9 cellular contexts compared by ENCODE assay signal in genomic region chr2:8534729-8535397, GRCh38.
DNase-seq lines count a peak whose midpoint lies in the region; ATAC-seq, FAIRE-seq and TF ChIP-seq lines count a peak whose summit lies in the region.
"Had no signal": no experiment of that assay in that cellular context is flagged by ENCODE, and none has a peak within 500 bp of the region (broad histone marks: within the 10 kb centered on the region; RNA-seq: fewer than 3 reads in every experiment).

No MANE protein-coding gene starts in this region.

- no peak for TF ChIP-seq EP300 in transverse colon (IDR thresholded peaks at IDR 0.05; ENCODE audit: low read depth)

- H3K79me2 ChIP-seq in mesendoderm (ENCODE audit: control insufficient read depth, insufficient read depth, low read length): no peaks in the 10 kb centered on the region

- POLR2A ChIA-PET in CD8-positive, alpha-beta T cell (lab: Charles Lee): no interaction called here

- H3K9me3 ChIP-seq in transverse colon (peaks cover 0 to 8% of the 10 kb centered on the region in 2 donors), small intestine (ENCODE audit: control insufficient read depth, low read depth) (no peaks in the 10 kb centered on the region)
- peaks cover 10% of the 10 kb centered on the region for H3K9me3 ChIP-seq in CD8-positive, alpha-beta T cell (ENCODE audit: low read length)

- no peaks in the 10 kb centered on the region for H3K36me3 ChIP-seq in mesendoderm (ENCODE audit: control insufficient read depth, insufficient read depth, low read length)
- no peaks in the 10 kb centered on the region for H3K36me3 ChIP-seq in transverse colon
- H3K36me3 ChIP-seq in CD8-positive, alpha-beta T cell (ENCODE audit: insufficient read depth, low read length): no peaks in the 10 kb centered on the region
- H3K36me3 ChIP-seq in small intestine (ENCODE audit: control insufficient read depth in 2 of 2, insufficient read depth in 2 of 2, low read length in 2 of 2): no peaks in the 10 kb centered on the region

- no peak overlapping the region for H3K27ac Mint-ChIP-seq in CD8-positive, alpha-beta T cell

- H2BK15ac ChIP-seq in mesendoderm (replicated peaks; ENCODE audit: low read depth): no peak overlapping the region

- no peak overlapping the region for H2BK5ac ChIP-seq in mesendoderm (ENCODE audit: low read length)

- no peak for TF ChIP-seq POLR2A in erythroblast (IDR thresholded peaks at IDR 0.05; ENCODE audit: low read length)
- TF ChIP-seq POLR2A in transverse colon (IDR thresholded peaks at IDR 0.05): no peak

- no peak overlapping the region for H3K23ac ChIP-seq in mesendoderm (ENCODE audit: low read length)

- H3K9ac ChIP-seq in mesendoderm (ENCODE audit: low read length): no peak overlapping the region

- no CpG with 5 or more reads among the region's 13 CpGs for WGBS in mesendoderm (ENCODE audit: extremely low coverage, insufficient coverage, low lambda C conversion rate)
- 47% methylated on average over 12 of the region's 13 CpGs; no CpG with 5 or more reads in 1 of the 2 donors for WGBS in transverse colon (ENCODE audit: low coverage in 1 of 2), 2 donors
- 58 to 78% (median 69%) methylated on average over 9 to 13 of the region's 13 CpGs for WGBS in small intestine, 3 donors

- peak overlapping the region; percentile 65 for H3K56ac ChIP-seq in mesendoderm (ENCODE audit: low read length)

- no peaks in the 10 kb centered on the region for H3K36me3 Mint-ChIP-seq in CD8-positive, alpha-beta T cell

- no peak for FAIRE-seq in small intestine (lab: Jason Lieb, UNC)

- no peak overlapping the region for H2AK5ac ChIP-seq in mesendoderm (ENCODE audit: low read length)

- H3K4me1 ChIP-seq in mesendoderm (ENCODE audit: control insufficient read depth, low read depth, low read length) (peaks cover 2% of the 10 kb centered on the region), transverse colon (peaks cover 4 to 34% (median 17%) of the 10 kb centered on the region in 4 donors), small intestine (ENCODE audit: control insufficient read depth in 2 of 2, insufficient read depth in 1 of 2, low read depth in 1 of 2, low read length in 1 of 2) (peaks cover 3 to 4% of the 10 kb centered on the region in 2 donors)
- peaks cover 1% of the 10 kb centered on the region for H3K4me1 ChIP-seq in CD8-positive, alpha-beta T cell (ENCODE audit: insufficient read depth, low read length)

- no peak overlapping the region for H3K4me3 Mint-ChIP-seq in CD8-positive, alpha-beta T cell

- in situ Hi-C loops in transverse colon (cut with MboI; ENCODE audit: low pct_ligation_motif_present in 1 of 4, low pct_unique_long_range_greater_than_20kb in 1 of 4, low sequenced_read_pairs in 3 of 4): no loop called here

- TF ChIP-seq CTCF in transverse colon (IDR thresholded peaks at IDR 0.05): no peak
- no peak for TF ChIP-seq CTCF in CD8-positive, alpha-beta T cell (IDR thresholded peaks at IDR 0.05)

- no peak overlapping the region for H3K4me2 ChIP-seq in mesendoderm (ENCODE audit: low read length)

- intact Hi-C loops in transverse colon (cut with DNase I; ENCODE audit: low total_unique reads): no loop called here
- intact Hi-C loops in CD8-positive, alpha-beta T cell (cut with DNase I, micrococcal nuclease): no loop called here

- DNase-seq in NOMO-1 (lab: John Stamatoyannopoulos, UW; ENCODE audit: unreplicated experiment in 2 of 2) (peak; percentile 92 to 95), erythroblast (lab: John Stamatoyannopoulos, UW) (peak; percentile 46 to 47), mesendoderm (peak; percentile 29), transverse colon (peak; percentile 52), small intestine (no peak), DMS153 treated with DMSO at 0.1 percent for 48 hours (lab: John Stamatoyannopoulos, UW; ENCODE audit: unreplicated experiment) (no peak)
- DNase-seq in stimulated activated CD8-positive, alpha-beta memory T cell treated with anti-CD3 and anti-CD28 coated beads, Interleukin-4, amount 100 ng/mL, for 48 hours: no peak
- DNase-seq in CD8-positive, alpha-beta T cell: no peak
- DNase-seq: NCI-H1092 treated with DMSO at 0.1 percent for 48 hours had no signal

- no peak overlapping the region for H3K4ac ChIP-seq in mesendoderm (ENCODE audit: low read depth, low read length)

- no peak for ATAC-seq in CD8-positive, alpha-beta T cell

- no peak overlapping the region for H4K5ac ChIP-seq in mesendoderm (ENCODE audit: low read length)

- no peak overlapping the region for H3K4me3 ChIP-seq in mesendoderm (ENCODE audit: low read length)
- no peak overlapping the region for H3K4me3 ChIP-seq in transverse colon
- no peak overlapping the region for H3K4me3 ChIP-seq in CD8-positive, alpha-beta T cell (ENCODE audit: low read depth, low read length)
- no peak overlapping the region for H3K4me3 ChIP-seq in small intestine (ENCODE audit: low read depth in 1 of 2, low read length in 2 of 2)

- CTCF ChIA-PET in CD8-positive, alpha-beta T cell (lab: Charles Lee): no interaction called here

- no peak overlapping the region for H4K8ac ChIP-seq in mesendoderm (ENCODE audit: low read depth, low read length)

- peaks cover 4% of the 10 kb centered on the region for H3K27me3 Mint-ChIP-seq in CD8-positive, alpha-beta T cell (ENCODE audit: low read depth)

- H3K79me1 ChIP-seq in mesendoderm (ENCODE audit: low read length): no peaks in the 10 kb centered on the region

- H3K9me3 Mint-ChIP-seq in CD8-positive, alpha-beta T cell: peaks cover 14% of the 10 kb centered on the region

- H2BK120ac ChIP-seq in mesendoderm (ENCODE audit: low read depth, low read length): no peak overlapping the region

- H3K27ac ChIP-seq in mesendoderm (ENCODE audit: low read depth, low read length) (no peak overlapping the region), transverse colon (peak overlapping the region; percentile 27 to 54 (median 41)), small intestine (ENCODE audit: low read depth in 1 of 2, low read length in 1 of 2) (peak overlapping the region in 1 of 2 donors; percentile 48)
- no peak overlapping the region for H3K27ac ChIP-seq in CD8-positive, alpha-beta T cell (ENCODE audit: low read depth, low read length)

- H3K4me1 Mint-ChIP-seq in CD8-positive, alpha-beta T cell (ENCODE audit: low read depth): peaks cover 8% of the 10 kb centered on the region

- H3K18ac ChIP-seq in mesendoderm (ENCODE audit: low read length): no peak overlapping the region

- H3K27me3 ChIP-seq in mesendoderm (ENCODE audit: insufficient read depth, low read length, poor library complexity) (no peaks in the 10 kb centered on the region), transverse colon (no peaks in the 10 kb centered on the region), small intestine (ENCODE audit: control insufficient read depth in 2 of 2, insufficient read depth in 2 of 2, low read length in 2 of 2) (no peaks in the 10 kb centered on the region)
- no peaks in the 10 kb centered on the region for H3K27me3 ChIP-seq in CD8-positive, alpha-beta T cell (ENCODE audit: insufficient read depth, low read length)

Comparison
In these comparisons a context has a peak if more than half of its experiments do, and no peak if none do; other contexts are left out.
1. DNase-seq: peak in NOMO-1 (2 of 2), erythroblast (2 of 2), mesendoderm (single experiment) and transverse colon (single experiment); none in stimulated activated CD8-positive, alpha-beta memory T cell treated with anti-CD3 and anti-CD28 coated beads, Interleukin-4, amount 100 ng/mL, for 48 hours (single experiment), CD8-positive, alpha-beta T cell (0 of 7), small intestine (single experiment) and DMS153 treated with DMSO at 0.1 percent for 48 hours (single experiment).
2. H3K27ac ChIP-seq: peak in transverse colon (4 of 4); none in mesendoderm (single experiment) and CD8-positive, alpha-beta T cell (single experiment).